Comparison of ENCODE assay signal across 14 cellular contexts in genomic region chr10:5547684-5547933, GRCh38. TPM values are rescaled to one million over a fixed set of nuclear protein-coding genes. Genes with fewer than 3 reads are reported as not detected.
DNase-seq lines count a peak whose midpoint lies in the region; ATAC-seq, FAIRE-seq and TF ChIP-seq lines count a peak whose summit lies in the region.
"Had no signal": no experiment of that assay in that cellular context is flagged by ENCODE, and none has a peak within 500 bp of the region (broad histone marks: within the 10 kb centered on the region; RNA-seq: fewer than 3 reads in every experiment).

No MANE protein-coding gene starts in this region.

- no peak for ATAC-seq in psoas muscle
- ATAC-seq: naive thymus-derived CD8-positive, alpha-beta T cell had no signal

- intact Hi-C loops in psoas muscle (cut with DNase I) = no loop called here

- no peak overlapping the region for H3K4me3 Mint-ChIP-seq in endothelial cell (ENCODE audit: unreplicated experiment)
- H3K4me3 Mint-ChIP-seq: brain; HFFc6; naive thymus-derived CD8-positive, alpha-beta T cell had no signal

- no peaks in the 10 kb centered on the region for H3K36me3 Mint-ChIP-seq in endothelial cell (ENCODE audit: low read depth, unreplicated experiment)
- H3K36me3 Mint-ChIP-seq: brain; naive thymus-derived CD8-positive, alpha-beta T cell had no signal

- H3K36me3 ChIP-seq in psoas muscle (ENCODE audit: insufficient read depth in 1 of 2, low read depth in 1 of 2) = no peaks in the 10 kb centered on the region

- peaks cover 11% of the 10 kb centered on the region for H3K9me3 ChIP-seq in psoas muscle

- H3K4me1 Mint-ChIP-seq in endothelial cell (ENCODE audit: unreplicated experiment) = peaks cover 11% of the 10 kb centered on the region

- DNase-seq in AG10803 (ENCODE audit: low read depth) (no peak), fibroblast of pulmonary artery (ENCODE audit: low read depth) (peak; percentile 22), psoas muscle (peak in 1 of 2 donors; percentile 12), frontal cortex (ENCODE audit: low spot score in 2 of 2) (no peak), NCI-H82 treated with DMSO at 0.1 percent for 48 hours (lab: John Stamatoyannopoulos, UW; ENCODE audit: unreplicated experiment) (no peak), endothelial cell (ENCODE audit: low spot score) (no peak)
- DNase-seq in activated CD4-positive, alpha-beta T cell treated with anti-CD3 and anti-CD28 coated beads for 48 hours = no peak
- DNase-seq: hippocampal formation; stimulated activated CD4-positive, alpha-beta T cell treated with anti-CD3 and anti-CD28 coated beads, Interleukin-4, amount 100 ng/mL, for 24 hours; T-helper 2 cell had no signal

- H3K27ac Mint-ChIP-seq in endothelial cell (ENCODE audit: unreplicated experiment) = no peak overlapping the region
- H3K27ac Mint-ChIP-seq: brain; HFFc6; naive thymus-derived CD8-positive, alpha-beta T cell had no signal

- H3K27ac ChIP-seq in psoas muscle = peak overlapping the region; percentile 34

- no peaks in the 10 kb centered on the region for H3K27me3 ChIP-seq in psoas muscle (ENCODE audit: insufficient read depth in 3 of 3, low read length in 2 of 3)

- 24 to 49% (median 34%) methylated on average over 4 of the region's 4 CpGs for WGBS in psoas muscle, 3 donors

- TF ChIP-seq CTCF in AG10803 (conservative IDR thresholded peaks at IDR 0.05; ENCODE audit: low read length) (no peak), WI38 (IDR thresholded peaks at IDR 0.05; ENCODE audit: low read depth, low read length) (no peak), fibroblast of pulmonary artery (IDR thresholded peaks at IDR 0.05; ENCODE audit: low read length, missing control alignments) (no peak), psoas muscle (IDR thresholded peaks at IDR 0.05) (no peak), endothelial cell (IDR thresholded peaks at IDR 0.05; ENCODE audit: unreplicated experiment) (no peak)

- H3K27me3 Mint-ChIP-seq in endothelial cell (ENCODE audit: unreplicated experiment) = peaks cover 6% of the 10 kb centered on the region

- no peak for FAIRE-seq in frontal cortex (lab: Jason Lieb, UNC)

- H3K9me3 Mint-ChIP-seq in endothelial cell (ENCODE audit: unreplicated experiment) = no peaks in the 10 kb centered on the region

- peak overlapping the region; percentile 31 for H3K4me3 ChIP-seq in AG10803 (ENCODE audit: low read length)
- H3K4me3 ChIP-seq in WI38 (ENCODE audit: low read depth, low read length) = peak overlapping the region; percentile 11; the same call in 1 of the 2 replicates
- H3K4me3 ChIP-seq in fibroblast of pulmonary artery (replicated peaks; ENCODE audit: low read depth, low read length) = peak overlapping the region; percentile 13
- H3K4me3 ChIP-seq in psoas muscle = peak overlapping the region; percentile 36

- H3K4me1 ChIP-seq in psoas muscle = peaks cover 4% of the 10 kb centered on the region

RNA-seq across cellular contexts. Expression of gene CALML3, which starts 22.8 kb away (rescaled TPM):
- total RNA-seq in psoas muscle (not detected), frontal cortex (under 0.01 TPM), endothelial cell (ENCODE audit: unreplicated experiment) (not detected)
- polyA plus RNA-seq in psoas muscle = under 1 TPM in 1 of 3 donors, not detected in 2; 0.03 TPM
- total RNA-seq: HFFc6; naive thymus-derived CD8-positive, alpha-beta T cell had no signal
- polyA plus RNA-seq: naive thymus-derived CD8-positive, alpha-beta T cell had no signal

RNA-seq across cellular contexts. Expression of gene CALML5, which starts 48.2 kb away (rescaled TPM):
- total RNA-seq in psoas muscle (not detected), frontal cortex (not detected), endothelial cell (ENCODE audit: unreplicated experiment) (not detected)
- not detected for polyA plus RNA-seq in psoas muscle
- total RNA-seq: HFFc6; naive thymus-derived CD8-positive, alpha-beta T cell had no signal
- polyA plus RNA-seq: naive thymus-derived CD8-positive, alpha-beta T cell had no signal
